Comparison of ENCODE assay signal across 10 cellular contexts in genomic region chr4:125390126-125390525, GRCh38.
DNase-seq lines count a peak whose midpoint lies in the region; ATAC-seq and TF ChIP-seq lines count a peak whose summit lies in the region.
"Had no signal": no experiment of that assay in that cellular context is flagged by ENCODE, and none has a peak within 500 bp of the region (broad histone marks: within the 10 kb centered on the region; RNA-seq: fewer than 3 reads in every experiment).

No MANE protein-coding gene starts in this region.

- TF ChIP-seq POLR2A in gastroesophageal sphincter (IDR thresholded peaks at IDR 0.05) (no peak), sigmoid colon (IDR thresholded peaks at IDR 0.05) (no peak)

- intact Hi-C loops in sigmoid colon (cut with DNase I) (loop anchor here (5.0 kb wide), 1 partner anchor 73 kb away; no protein-coding TSS in a partner anchor), Caco-2 (cut with micrococcal nuclease; ENCODE audit: unreplicated experiment) (no loop called here)

- H3K27me3 ChIP-seq in adipocyte (replicated peaks; ENCODE audit: control insufficient read depth, insufficient read depth, low read length): no peaks in the 10 kb centered on the region
- no peaks in the 10 kb centered on the region for H3K27me3 ChIP-seq in gastroesophageal sphincter
- H3K27me3 ChIP-seq in sigmoid colon: no peaks in the 10 kb centered on the region
- no peaks in the 10 kb centered on the region for H3K27me3 ChIP-seq in Caco-2 (replicated peaks; ENCODE audit: control insufficient read depth, insufficient read depth, low read length)

- H3K4me1 ChIP-seq in adipocyte (ENCODE audit: control insufficient read depth, insufficient read depth, low read length) (peaks cover 60% of the 10 kb centered on the region), gastroesophageal sphincter (peaks cover 0 to 65% (median 22%) of the 10 kb centered on the region in 3 donors), sigmoid colon (peaks cover 0 to 55% (median 43%) of the 10 kb centered on the region in 4 donors), Caco-2 (no peaks in the 10 kb centered on the region)

- ATAC-seq in gastroesophageal sphincter: peak; percentile 79

- H3K36me3 ChIP-seq in adipocyte (ENCODE audit: control insufficient read depth, insufficient read depth, low read length, severe bottlenecking) (no peaks in the 10 kb centered on the region), gastroesophageal sphincter (no peaks in the 10 kb centered on the region), sigmoid colon (no peaks in the 10 kb centered on the region), Caco-2 (ENCODE audit: control insufficient read depth, insufficient read depth, low read length) (no peaks in the 10 kb centered on the region)

- H3K27me3 Mint-ChIP-seq in Caco-2 (ENCODE audit: insufficient read depth, unreplicated experiment): no peaks in the 10 kb centered on the region

- WGBS in gastroesophageal sphincter (ENCODE audit: low coverage in 1 of 2), 2 donors: 23 to 34% methylated on average over 2 to 4 of the region's 4 CpGs
- 69 to 75% methylated on average over 4 of the region's 4 CpGs for WGBS in sigmoid colon, 2 donors

- no peaks in the 10 kb centered on the region for H3K36me3 Mint-ChIP-seq in Caco-2 (ENCODE audit: insufficient read depth, unreplicated experiment)

- CTCF ChIA-PET in Caco-2 (lab: Charles Lee): no interaction called here

- no peak for TF ChIP-seq EP300 in gastroesophageal sphincter (IDR thresholded peaks at IDR 0.05)
- TF ChIP-seq EP300 in sigmoid colon (IDR thresholded peaks at IDR 0.05): no peak

- no peak overlapping the region for H3K4me3 Mint-ChIP-seq in Caco-2 (ENCODE audit: unreplicated experiment)

- TF ChIP-seq CTCF in gastroesophageal sphincter (IDR thresholded peaks at IDR 0.05) (no peak), sigmoid colon (IDR thresholded peaks at IDR 0.05) (no peak), Caco-2 (IDR thresholded peaks at IDR 0.05; ENCODE audit: insufficient read depth in 1 of 2, low read depth in 1 of 2, low read length in 1 of 2, severe bottlenecking in 1 of 2, unreplicated experiment in 1 of 2) (no peak)

- no peaks in the 10 kb centered on the region for H3K9me3 Mint-ChIP-seq in Caco-2 (ENCODE audit: unreplicated experiment)

- peak overlapping the region; percentile 76 for H3K9ac ChIP-seq in adipocyte (ENCODE audit: low read length)

- H3K9me3 ChIP-seq in adipocyte (ENCODE audit: control insufficient read depth, low read length) (no peaks in the 10 kb centered on the region), gastroesophageal sphincter (no peaks in the 10 kb centered on the region), sigmoid colon (no peaks in the 10 kb centered on the region), Caco-2 (no peaks in the 10 kb centered on the region)

- POLR2A ChIA-PET in Caco-2 (lab: Charles Lee): no interaction called here

- BruUV-seq in Caco-2 (replicated peaks; lab: Mats Ljungman, UMichigan): no TSS peak

- H3K27ac ChIP-seq in gastroesophageal sphincter (peak overlapping the region; percentile 76 to 86 (median 79)), sigmoid colon (peak overlapping the region; percentile 74 to 86 (median 82))

- DNase-seq in EH (ENCODE audit: low read depth) (peak; percentile 83), adipocyte (ENCODE audit: low read depth) (peak; percentile 77), sigmoid colon (no peak), T-helper 1 cell (no peak), CD1c-positive myeloid dendritic cell (ENCODE audit: extremely low spot score) (no peak), Caco-2 (no peak), NCI-H2029 (lab: John Stamatoyannopoulos, UW) (no peak)
- DNase-seq: hypothalamus, NCI-H510A treated with DMSO at 0.1 percent for 48 hours had no signal

- H3K4me3 ChIP-seq in adipocyte (ENCODE audit: low read length) (peak overlapping the region; percentile 70), gastroesophageal sphincter (no peak overlapping the region), sigmoid colon (no peak overlapping the region), Caco-2 (ENCODE audit: low read depth, low read length) (no peak overlapping the region)

- no peaks in the 10 kb centered on the region for H3K4me1 Mint-ChIP-seq in Caco-2 (ENCODE audit: low read depth, unreplicated experiment)

- no peak overlapping the region for H3K27ac Mint-ChIP-seq in Caco-2 (ENCODE audit: unreplicated experiment)

Comparison
In these comparisons a context has a peak if more than half of its experiments do, and no peak if none do; other contexts are left out.
1. DNase-seq: peak in EH (single experiment) and adipocyte (single experiment); none in sigmoid colon (single experiment), T-helper 1 cell (0 of 5), CD1c-positive myeloid dendritic cell (single experiment), Caco-2 (0 of 2) and NCI-H2029 (single experiment).